Comparison of ENCODE assay signal across 13 cellular contexts in the genomic region with DNA sequence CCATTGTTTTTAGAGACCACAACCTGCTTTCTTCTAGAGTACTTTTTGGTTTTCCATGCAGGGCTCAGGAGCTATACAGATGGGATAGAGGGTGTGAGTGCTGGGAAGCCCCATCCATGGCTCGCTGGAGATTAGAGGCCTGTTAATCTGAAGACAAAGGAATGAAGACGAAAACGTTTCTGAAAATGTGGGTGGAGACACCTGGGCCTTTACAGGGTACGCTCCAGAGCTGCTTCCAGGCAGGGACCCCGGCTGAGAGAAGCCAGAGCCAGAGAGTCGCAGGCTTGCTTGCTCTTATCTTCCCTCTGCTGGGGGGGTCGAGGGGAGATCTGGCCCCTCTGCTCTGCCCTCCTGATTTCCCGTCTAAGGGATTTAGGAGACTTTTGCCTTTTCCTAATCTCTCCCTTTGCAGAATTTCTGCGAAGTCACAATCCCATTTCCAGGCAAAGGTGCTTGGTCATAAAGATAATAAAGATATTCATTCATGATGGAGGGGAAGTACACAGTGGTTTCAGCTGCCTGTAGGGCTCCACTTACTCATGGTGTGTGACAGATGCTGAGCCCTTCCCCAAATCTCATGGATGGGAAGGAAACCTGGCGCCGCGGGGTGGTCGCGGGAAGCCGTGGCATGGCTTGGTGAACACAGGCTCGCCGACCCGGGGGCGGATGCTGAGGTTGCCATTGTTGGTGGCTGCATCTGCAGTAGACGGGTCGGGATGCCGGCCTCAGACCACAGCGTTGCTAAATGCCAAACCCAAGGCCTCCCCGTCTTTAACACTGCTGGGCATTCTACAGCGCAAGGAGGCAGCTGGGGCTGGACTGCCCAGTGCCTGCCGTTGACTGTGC. TPM values are rescaled to one million over a fixed set of nuclear protein-coding genes. Genes with fewer than 3 reads are reported as not detected.
A peak's percentile ranks its signal among the peaks of the same experiment; 100 is the strongest.
DNase-seq lines count a peak whose midpoint lies in the region; ATAC-seq and TF ChIP-seq lines count a peak whose summit lies in the region.
"Had no signal": no experiment of that assay in that cellular context is flagged by ENCODE, and none has a peak within 500 bp of the region (broad histone marks: within the 10 kb centered on the region; RNA-seq: fewer than 3 reads in every experiment).

No MANE protein-coding gene starts in this region.

- no peak for ATAC-seq in GM19324 (IDR thresholded peaks at IDR 0.05; ENCODE audit: low FRiP score, unreplicated experiment)
- ATAC-seq: HCT116 had no signal

- peak overlapping the region; percentile 71 for H3K4me2 ChIP-seq in smooth muscle cell

- H3K27ac ChIP-seq in smooth muscle cell (ENCODE audit: low read depth) = peak overlapping the region; percentile 88
- H3K27ac ChIP-seq: VCaP had no signal

- H3K36me3 Mint-ChIP-seq in endothelial cell (ENCODE audit: low read depth, unreplicated experiment) = no peaks in the 10 kb centered on the region

- in situ Hi-C loops in HAP-1 (cut with MboI; ENCODE audit: low sequenced_read_pairs) = no loop called here

- H3K9ac ChIP-seq in smooth muscle cell (ENCODE audit: low read depth) = no peak overlapping the region

- peaks cover 5% of the 10 kb centered on the region for H3K27me3 Mint-ChIP-seq in endothelial cell (ENCODE audit: unreplicated experiment)

- H3K79me2 ChIP-seq in smooth muscle cell (ENCODE audit: low read depth) = peaks cover 5% of the 10 kb centered on the region

- H3K4me1 ChIP-seq in HAP-1 (peaks cover 31% of the 10 kb centered on the region), smooth muscle cell (ENCODE audit: low read depth) (peaks cover 39% of the 10 kb centered on the region)

- H3K4me1 Mint-ChIP-seq in endothelial cell (ENCODE audit: unreplicated experiment) = peaks cover 28% of the 10 kb centered on the region

- H3K4me3 ChIP-seq in HAP-1 (no peak overlapping the region), smooth muscle cell (no peak overlapping the region)
- H3K4me3 ChIP-seq: uterus had no signal

- peak overlapping the region; percentile 33 for H3K4me3 Mint-ChIP-seq in endothelial cell (ENCODE audit: unreplicated experiment)

- H3K36me3 ChIP-seq in HAP-1 (replicated peaks) (0 out of 2 replicates have a peak, but pooled peaks cover 3% of the 10 kb centered on the region), smooth muscle cell (ENCODE audit: low read depth) (no peaks in the 10 kb centered on the region)
- H3K36me3 ChIP-seq: uterus had no signal

- no peak overlapping the region for H2AFZ ChIP-seq in smooth muscle cell (ENCODE audit: low read depth)

- TF ChIP-seq CTCF in endothelial cell (IDR thresholded peaks at IDR 0.05; ENCODE audit: unreplicated experiment) (no peak), smooth muscle cell (IDR thresholded peaks at IDR 0.05; ENCODE audit: borderline replicate concordance, insufficient read depth, poor library complexity, severe bottlenecking) (no peak)

- H3K9me3 Mint-ChIP-seq in endothelial cell (ENCODE audit: unreplicated experiment) = no peaks in the 10 kb centered on the region

- H4K20me1 ChIP-seq in smooth muscle cell (ENCODE audit: low read depth) = peaks cover 2% of the 10 kb centered on the region

- 26% methylated on average over 26 of the region's 26 CpGs for WGBS in smooth muscle cell (ENCODE audit: low lambda C conversion rate)

- peaks cover 31% of the 10 kb centered on the region for H3F3A ChIP-seq in smooth muscle cell (ENCODE audit: low read depth)

- H3K27me3 ChIP-seq in HAP-1 (ENCODE audit: low read depth) (no peaks in the 10 kb centered on the region), smooth muscle cell (ENCODE audit: low read depth) (no peaks in the 10 kb centered on the region)
- H3K27me3 ChIP-seq: uterus had no signal

- H3K27ac Mint-ChIP-seq in endothelial cell (ENCODE audit: unreplicated experiment) = peak overlapping the region; percentile 23

- no peaks in the 10 kb centered on the region for H3K9me3 ChIP-seq in HAP-1
- H3K9me3 ChIP-seq in smooth muscle cell (replicated peaks; ENCODE audit: low read depth) = no peaks in the 10 kb centered on the region
- H3K9me3 ChIP-seq: uterus had no signal

- DNase-seq in HAP-1 (ENCODE audit: low spot score in 2 of 2) = peak; percentile 31 to 61
- DNase-seq in OCI-M1 (lab: John Stamatoyannopoulos, UW) = peak; percentile 54
- DNase-seq in endothelial cell (ENCODE audit: low spot score) = no peak
- DNase-seq in smooth muscle cell (lab: John Stamatoyannopoulos, UW; ENCODE audit: unreplicated experiment) = no peak
- DNase-seq in COLO668 (lab: John Stamatoyannopoulos, UW; ENCODE audit: unreplicated experiment) = no peak
- DNase-seq in anterior cingulate cortex (lab: John Stamatoyannopoulos, UW) = no peak
- DNase-seq: aorta, DMS 273 treated with DMSO at 0.1 percent for 48 hours, NCI-H1694, uterus had no signal

RNA-seq across cellular contexts. Expression of a gene that starts 4.8 kb away (rescaled TPM):
- total RNA-seq in endothelial cell (ENCODE audit: unreplicated experiment) = 30.2 TPM
- total RNA-seq in smooth muscle cell = 116 and 172 TPM in 2 replicates
- 201 and 310 TPM in 2 replicates for polyA plus RNA-seq in smooth muscle cell

RNA-seq across cellular contexts. Expression of a gene that starts 13.8 kb away (rescaled TPM):
- 85.5 TPM for total RNA-seq in endothelial cell (ENCODE audit: unreplicated experiment)
- 29.5 and 29.9 TPM in 2 replicates for total RNA-seq in smooth muscle cell
- polyA plus RNA-seq in smooth muscle cell = 22.6 and 37.8 TPM in 2 replicates

Comparison
In these comparisons a context has a peak if more than half of its experiments do, and no peak if none do; other contexts are left out.
1. DNase-seq: peak in HAP-1 (2 of 2) and OCI-M1 (single experiment); none in endothelial cell (single experiment), smooth muscle cell (single experiment), COLO668 (single experiment) and anterior cingulate cortex (0 of 58).